Comparison of ENCODE assay signal across 8 cellular contexts in the genomic region with DNA sequence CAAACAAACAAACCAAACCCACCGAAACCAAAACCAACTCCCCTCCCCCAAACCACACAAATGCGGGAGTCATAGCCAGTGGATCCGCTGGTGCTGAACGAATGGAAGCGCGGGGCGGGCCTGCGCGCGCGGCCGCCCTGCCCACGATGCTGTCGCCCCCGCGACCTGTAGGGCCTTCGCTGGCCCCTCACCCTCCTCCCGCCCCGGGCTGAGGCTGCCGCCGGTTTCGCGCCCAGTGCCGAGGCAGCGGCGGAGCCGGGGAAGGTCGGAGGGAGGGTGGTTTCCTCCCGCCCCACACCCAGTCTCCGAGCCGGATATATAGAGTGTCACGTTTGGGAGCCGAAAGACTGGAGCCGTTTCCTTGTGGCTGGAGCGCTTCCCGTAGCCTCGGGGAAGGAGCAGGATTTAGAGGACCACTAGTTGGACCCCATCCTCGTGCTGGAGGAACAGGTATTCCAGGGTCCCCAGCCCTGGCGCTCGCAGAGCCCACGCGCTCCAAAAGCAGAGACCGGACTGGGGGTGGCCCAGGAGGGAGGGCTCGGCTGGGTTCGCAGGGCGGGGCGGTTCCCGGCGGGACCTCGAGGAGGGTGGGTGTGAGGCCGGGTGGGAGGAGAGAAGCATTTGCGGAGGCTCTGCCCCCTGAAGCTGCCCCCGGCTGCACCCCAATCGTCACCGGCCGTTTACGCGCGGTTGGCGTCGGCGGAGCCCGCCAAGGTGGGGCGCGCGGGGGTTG. TPM values are rescaled to one million over a fixed set of nuclear protein-coding genes. Genes with fewer than 3 reads are reported as not detected.
DNase-seq lines count a peak whose midpoint lies in the region; ATAC-seq and TF ChIP-seq lines count a peak whose summit lies in the region.

FAR2 (plus strand) TSS at position 321 of the 733 bp plus-strand sequence. CDS start 121,172 bp downstream, outside the sequence.

- CTCF ChIA-PET in GM10248 (lab: Yijun Ruan, JAX): no interaction called here

- TF ChIP-seq CTCF in GM10248 (IDR thresholded peaks at IDR 0.05; ENCODE audit: control extremely low read depth, extremely low read depth, low read depth, missing control alignments) (no peak), epithelial cell of proximal tubule (conservative IDR thresholded peaks at IDR 0.05; ENCODE audit: low read depth, low read length) (no peak), mucosa of descending colon (IDR thresholded peaks at IDR 0.05) (no peak)

- peak within 1 kb of the TSS; percentile 56 for H3K4me3 ChIP-seq in HAP-1
- peak within 1 kb of the TSS; percentile 81 for H3K4me3 ChIP-seq in epithelial cell of proximal tubule (ENCODE audit: low read depth, low read length)
- peak within 1 kb of the TSS; percentile 81 for H3K4me3 ChIP-seq in mucosa of descending colon

- H3K9me3 ChIP-seq in HAP-1 (no peaks in the 10 kb centered on the region), mucosa of descending colon (no peaks in the 10 kb centered on the region)

- intact Hi-C loops in mucosa of descending colon (cut with DNase I, micrococcal nuclease): no loop called here

- no peaks in the 10 kb centered on the region for H3K27me3 ChIP-seq in HAP-1 (ENCODE audit: low read depth)

- H3K36me3 ChIP-seq in HAP-1 (replicated peaks): no peaks in the 10 kb centered on the region
- H3K36me3 ChIP-seq in mucosa of descending colon (ENCODE audit: low read depth): no peaks in the 10 kb centered on the region

- ATAC-seq in mucosa of descending colon: peak; percentile 81
- ATAC-seq in HG03457 (IDR thresholded peaks at IDR 0.05; ENCODE audit: unreplicated experiment): no peak

- H3K4me1 ChIP-seq in HAP-1 (peaks cover 13% of the 10 kb centered on the region), mucosa of descending colon (ENCODE audit: low read depth) (peaks cover 18% of the 10 kb centered on the region)

- POLR2A ChIA-PET in GM10248 (lab: Yijun Ruan, JAX): no interaction called here

- in situ Hi-C loops in HAP-1 (cut with MboI; ENCODE audit: low sequenced_read_pairs): no loop called here

- DNase-seq in GM10248 (ENCODE audit: extremely low spot score) (peak; percentile 51), HAP-1 (ENCODE audit: low spot score in 2 of 2) (peak; percentile 39 to 78), NCI-H2227 treated with DMSO at 0.1 percent for 48 hours (lab: John Stamatoyannopoulos, UW) (peak; percentile 23), activated T-cell treated with anti-CD3 and anti-CD28 coated beads for 1 hour (ENCODE audit: low read depth) (peak; percentile 14), epithelial cell of proximal tubule (ENCODE audit: low read depth) (no peak), mucosa of descending colon (peak; percentile 72 to 86 (median 82))
- peak in 5 of 6 experiments; percentile 12 to 44 (median 22) for DNase-seq in stimulated activated naive CD4-positive, alpha-beta T cell (lab: John Stamatoyannopoulos, UW)

RNA-seq across cellular contexts. Expression of gene FAR2, which starts in this region (rescaled TPM):
- total RNA-seq in epithelial cell of proximal tubule (13.5 and 25.2 TPM in 2 replicates), mucosa of descending colon (10 to 100 TPM; 39.7 to 93.0 (median 72.2) TPM)
